Comparison of ENCODE assay signal across 12 cellular contexts in genomic region chr14:70881549-70882174, GRCh38. TPM values are rescaled to one million over a fixed set of nuclear protein-coding genes. Genes with fewer than 3 reads are reported as not detected.
DNase-seq lines count a peak whose midpoint lies in the region; ATAC-seq and TF ChIP-seq lines count a peak whose summit lies in the region.
"Had no signal": no experiment of that assay in that cellular context is flagged by ENCODE, and none has a peak within 500 bp of the region (broad histone marks: within the 10 kb centered on the region; RNA-seq: fewer than 3 reads in every experiment).

No MANE protein-coding gene starts in this region.

- peak; percentile 90 for DNase-seq in GM12864 (ENCODE audit: low read depth)
- DNase-seq in SKM-1 treated with dmso at 0.1 percent for 144 hours (lab: John Stamatoyannopoulos, UW; ENCODE audit: unreplicated experiment): peak; percentile 73
- no peak for DNase-seq in MCF 10A (ENCODE audit: unreplicated experiment)
- DNase-seq in neuronal stem cell (ENCODE audit: low spot score): no peak
- no peak for DNase-seq in endothelial cell (ENCODE audit: low spot score)
- no peak for DNase-seq in COLO668 (lab: John Stamatoyannopoulos, UW; ENCODE audit: unreplicated experiment)
- DNase-seq: C1 segment of cervical spinal cord, retina had no signal

- H2AK5ac ChIP-seq in neuronal stem cell (ENCODE audit: low read depth, low read length): no peak overlapping the region

- intact Hi-C loops in MCF 10A (cut with micrococcal nuclease): no loop called here

- H3K18ac ChIP-seq in neuronal stem cell (ENCODE audit: low read length): no peak overlapping the region

- H3K9me3 Mint-ChIP-seq in MCF 10A (ENCODE audit: unreplicated experiment) (no peaks in the 10 kb centered on the region), endothelial cell (ENCODE audit: unreplicated experiment) (no peaks in the 10 kb centered on the region)

- H3K4me1 Mint-ChIP-seq in MCF 10A (ENCODE audit: insufficient read depth, unreplicated experiment): peaks cover 7% of the 10 kb centered on the region
- H3K4me1 Mint-ChIP-seq in endothelial cell (ENCODE audit: unreplicated experiment): peaks cover 18% of the 10 kb centered on the region

- H3K27ac Mint-ChIP-seq in MCF 10A (ENCODE audit: low read depth, unreplicated experiment) (no peak overlapping the region), endothelial cell (ENCODE audit: unreplicated experiment) (no peak overlapping the region)

- H2BK15ac ChIP-seq in neuronal stem cell (ENCODE audit: low read length): no peak overlapping the region

- H3K36me3 Mint-ChIP-seq in MCF 10A (ENCODE audit: insufficient read depth, unreplicated experiment) (peaks cover 6% of the 10 kb centered on the region), endothelial cell (ENCODE audit: low read depth, unreplicated experiment) (no peaks in the 10 kb centered on the region)

- peaks cover 0 to 13% of the 10 kb centered on the region in 2 donors for H3K4me1 ChIP-seq in neuronal stem cell (ENCODE audit: control insufficient read depth in 2 of 2, insufficient read depth in 1 of 2, low read depth in 1 of 2, low read length in 2 of 2)

- no peak overlapping the region for H2BK12ac ChIP-seq in neuronal stem cell (ENCODE audit: low read length)

- H3K27me3 ChIP-seq in neuronal stem cell (ENCODE audit: control insufficient read depth in 3 of 3, insufficient read depth in 3 of 3, low read depth in 1 of 3, low read length in 3 of 3): peaks cover 0 to 6% (median 0%) of the 10 kb centered on the region in 3 experiments

- no peak overlapping the region for H2BK120ac ChIP-seq in neuronal stem cell (ENCODE audit: low read depth, low read length)

- WGBS in neuronal stem cell (ENCODE audit: extremely low coverage in 2 of 2, insufficient read length in 2 of 2, insufficient replicate concordance in 1 of 2), 2 donors: no CpG with 5 or more reads among the region's 7 CpGs

- H3K79me1 ChIP-seq in neuronal stem cell (ENCODE audit: low read depth, low read length): no peaks in the 10 kb centered on the region

- no peaks in the 10 kb centered on the region for H3K36me3 ChIP-seq in neuronal stem cell (replicated peaks in 1 of 2; ENCODE audit: control insufficient read depth in 2 of 2, insufficient read depth in 2 of 2, low read length in 2 of 2)

- ATAC-seq in GM19468 (IDR thresholded peaks at IDR 0.05; ENCODE audit: extremely low read depth, unreplicated experiment) (peak; percentile 64), HG03097 (IDR thresholded peaks at IDR 0.05; ENCODE audit: low FRiP score, unreplicated experiment) (peak; percentile 47)

- H4K91ac ChIP-seq in neuronal stem cell (ENCODE audit: low read depth, low read length, poor library complexity): no peak overlapping the region

- no peak overlapping the region for H2BK5ac ChIP-seq in neuronal stem cell (ENCODE audit: low read length)

- H3K27ac ChIP-seq in neuronal stem cell (replicated peaks; ENCODE audit: low read length): no peak overlapping the region
- H3K27ac ChIP-seq: epithelial cell of prostate, VCaP had no signal

- H3K4ac ChIP-seq in neuronal stem cell (ENCODE audit: low read length): no peak overlapping the region

- H3K4me3 ChIP-seq in GM12864 (ENCODE audit: low read depth, low read length) (no peak overlapping the region), neuronal stem cell (ENCODE audit: low read length in 2 of 2) (no peak overlapping the region)

- no peak overlapping the region for H3K23ac ChIP-seq in neuronal stem cell (ENCODE audit: low read depth, low read length, poor library complexity)

- H2AFZ ChIP-seq in neuronal stem cell (ENCODE audit: low read length): no peak overlapping the region

- POLR2A ChIA-PET in MCF 10A (lab: Yijun Ruan, JAX): interaction anchor here (0.6 kb wide), 1 partner anchor 240 kb away, joined by 3 read pairs; no protein-coding TSS in a partner anchor

- H3K4me3 Mint-ChIP-seq in MCF 10A (ENCODE audit: unreplicated experiment) (no peak overlapping the region), endothelial cell (ENCODE audit: unreplicated experiment) (no peak overlapping the region)

- no peak overlapping the region for H3K14ac ChIP-seq in neuronal stem cell (ENCODE audit: low read length)

- H3K9ac ChIP-seq in neuronal stem cell (ENCODE audit: low read depth, low read length, poor library complexity): no peak overlapping the region

- H3K27me3 Mint-ChIP-seq in MCF 10A (ENCODE audit: insufficient read depth, unreplicated experiment): no peaks in the 10 kb centered on the region
- peaks cover 1% of the 10 kb centered on the region for H3K27me3 Mint-ChIP-seq in endothelial cell (ENCODE audit: unreplicated experiment)

- no peak overlapping the region for H3K4me2 ChIP-seq in neuronal stem cell (ENCODE audit: insufficient read depth, low read length, poor library complexity, severe bottlenecking)

- no peaks in the 10 kb centered on the region for H3K9me3 ChIP-seq in neuronal stem cell (replicated peaks in 1 of 2; ENCODE audit: control insufficient read depth in 2 of 2, insufficient read depth in 1 of 2, low read depth in 1 of 2, low read length in 2 of 2)

- TF ChIP-seq CTCF in GM12864 (IDR thresholded peaks at IDR 0.05; ENCODE audit: low read depth, low read length, missing control alignments): no peak
- TF ChIP-seq CTCF in MCF 10A (IDR thresholded peaks at IDR 0.05; ENCODE audit: unreplicated experiment): no peak
- no peak for TF ChIP-seq CTCF in endothelial cell (IDR thresholded peaks at IDR 0.05; ENCODE audit: unreplicated experiment)

- CTCF ChIA-PET in MCF 10A (lab: Yijun Ruan, JAX): interaction anchor here (0.6 to 0.7 kb wide), 2 partner anchors 64 to 76 kb away, joined by 3 to 5 read pairs; no protein-coding TSS in a partner anchor

- no peak overlapping the region for H4K8ac ChIP-seq in neuronal stem cell (ENCODE audit: low read depth, low read length)

- no TSS peak for BruUV-seq in MCF 10A (replicated peaks; lab: Mats Ljungman, UMichigan)

RNA-seq across cellular contexts. Expression of gene PCNX1, which starts 25.6 kb away (rescaled TPM):
- total RNA-seq in MCF 10A (2022) (48.7 and 55.6 TPM in 2 replicates), endothelial cell (ENCODE audit: unreplicated experiment) (68.8 TPM)
- 12.7 TPM for polyA plus RNA-seq in neuronal stem cell (2013, experiment 1 of 2)
- polyA plus RNA-seq in neuronal stem cell (2013, experiment 2 of 2): 12.0 TPM

Comparison
In these comparisons a context has a peak if more than half of its experiments do, and no peak if none do; other contexts are left out.
1. DNase-seq: peak in GM12864 (single experiment) and SKM-1 treated with dmso at 0.1 percent for 144 hours (single experiment); none in MCF 10A (single experiment), neuronal stem cell (single experiment), endothelial cell (single experiment) and COLO668 (single experiment).